ENCODE assay signal across 29 cellular contexts in the genomic region with DNA sequence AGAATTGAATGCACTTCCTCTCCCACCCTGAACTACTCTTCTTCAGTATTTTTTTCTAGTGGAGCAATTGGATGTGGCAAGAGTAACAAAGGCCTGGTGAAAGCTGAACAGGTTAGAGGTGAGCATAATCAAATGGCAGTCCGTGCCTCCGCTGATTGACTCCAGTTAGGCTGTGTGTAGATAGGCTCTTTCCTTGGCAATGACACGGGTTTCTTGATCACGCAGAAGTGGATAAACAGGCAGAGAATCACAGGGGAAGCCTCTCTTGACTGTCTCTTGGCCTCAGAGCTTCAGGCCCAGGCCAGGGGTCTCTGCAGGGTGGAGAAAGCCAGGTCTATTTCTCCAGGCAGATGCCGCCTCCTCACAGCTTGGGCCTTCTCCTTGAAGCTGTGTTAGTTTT. TPM values are rescaled to one million over a fixed set of nuclear protein-coding genes. Genes with fewer than 3 reads are reported as not detected.
DNase-seq lines count a peak whose midpoint lies in the region; TF ChIP-seq lines count a peak whose summit lies in the region.
"Had no signal": no experiment of that assay in that cellular context is flagged by ENCODE, and none has a peak within 500 bp of the region (broad histone marks: within the 10 kb centered on the region; RNA-seq: fewer than 3 reads in every experiment).

No MANE protein-coding gene starts in this region.

- H3K9me2 ChIP-seq in OCI-LY7 (ENCODE audit: insufficient read depth, low read length): no peaks in the 10 kb centered on the region

- no peaks in the 10 kb centered on the region for H3K79me2 ChIP-seq in OCI-LY7 (ENCODE audit: insufficient read depth, low read depth, low read length)
- H3K79me2 ChIP-seq: hepatocyte had no signal

- TF ChIP-seq CTCF in coronary artery (IDR thresholded peaks at IDR 0.05) (no peak), OCI-LY7 (conservative IDR thresholded peaks at IDR 0.05; ENCODE audit: low read length) (no peak)

- no peak overlapping the region for H2AFZ ChIP-seq in OCI-LY7 (ENCODE audit: low read length)
- H2AFZ ChIP-seq: hepatocyte had no signal

- CTCF ChIA-PET in OCI-LY7 (lab: Charles Lee; ENCODE audit: unreplicated experiment): no interaction called here

- POLR2A ChIA-PET in OCI-LY7 (lab: Charles Lee): no interaction called here

- peak; percentile 1 for DNase-seq in AG08396 (ENCODE audit: low spot score)
- DNase-seq in AG20443 (ENCODE audit: low spot score): peak; percentile 4
- peak; percentile 45 for DNase-seq in coronary artery (ENCODE audit: low spot score)
- peak; percentile 4 for DNase-seq in mucosa of gallbladder (ENCODE audit: low spot score)
- DNase-seq in NCI-H2227 (lab: John Stamatoyannopoulos, UW; ENCODE audit: unreplicated experiment): no peak
- DNase-seq in OCI-LY7 (ENCODE audit: low spot score): no peak
- no peak for DNase-seq in NCI-H187 (lab: John Stamatoyannopoulos, UW)
- DNase-seq: activated CD4-positive, alpha-beta T cell treated with anti-CD3 and anti-CD28 coated beads for 4 hours; activated naive CD4-positive, alpha-beta T cell treated with anti-CD3 and anti-CD28 coated beads for 36 hours; Calu3; DND-41; GF-D8; left cardiac atrium; MM.1S; NCI-H1436; NCI-H446 treated with DMSO at 0.1 percent for 48 hours; NCI-H82; pancreas; right cardiac atrium; RPMI8226; stimulated activated CD4-positive, alpha-beta T cell treated with anti-CD3 and anti-CD28 coated beads, Interleukin-2, amount 100 ng/mL, for 48 hours; T-helper 9 cell; transverse colon had no signal

- H3K4me1 ChIP-seq in OCI-LY7 (ENCODE audit: insufficient read depth, low read length, poor library complexity, severe bottlenecking): no peaks in the 10 kb centered on the region
- H3K4me1 ChIP-seq: gastroesophageal sphincter, pancreas, SJSA1, transverse colon had no signal

- no peak overlapping the region for H3K4me2 ChIP-seq in OCI-LY7 (ENCODE audit: low read length)
- H3K4me2 ChIP-seq: hepatocyte had no signal

- intact Hi-C loops in OCI-LY7 (cut with micrococcal nuclease; ENCODE audit: unreplicated experiment): no loop called here

- no peaks in the 10 kb centered on the region for H3K36me3 ChIP-seq in OCI-LY7 (ENCODE audit: insufficient read depth, low read length)
- H3K36me3 ChIP-seq: gastroesophageal sphincter, pancreas, SJSA1, transverse colon had no signal

- BruUV-seq in OCI-LY7 (replicated peaks; lab: Mats Ljungman, UMichigan): no TSS peak

- H3K27ac ChIP-seq in coronary artery (no peak overlapping the region), OCI-LY7 (ENCODE audit: low read depth, low read length, poor library complexity, severe bottlenecking) (no peak overlapping the region)
- H3K27ac ChIP-seq: C4-2B, gastroesophageal sphincter, hepatocyte, pancreas, SJSA1, transverse colon had no signal

- no peaks in the 10 kb centered on the region for H3K9me3 ChIP-seq in OCI-LY7 (ENCODE audit: low read length)
- H3K9me3 ChIP-seq: pancreas, transverse colon had no signal

- H3K4me3 ChIP-seq in coronary artery: no peak overlapping the region
- H3K4me3 ChIP-seq in OCI-LY7 (ENCODE audit: low read depth, low read length, poor library complexity, severe bottlenecking): no peak overlapping the region
- H3K4me3 ChIP-seq: gastroesophageal sphincter, hepatocyte, pancreas, SJSA1, transverse colon had no signal

- H4K20me1 ChIP-seq in OCI-LY7 (ENCODE audit: insufficient read depth, low read length): no peaks in the 10 kb centered on the region

RNA-seq across cellular contexts. Expression of a gene that starts 4.2 kb away (rescaled TPM):
- 0.49 TPM for total RNA-seq in mucosa of gallbladder
- not detected in 2 replicates for total RNA-seq in OCI-LY7 (2014; rRNA removed; shearing (Covaris generic))
- total RNA-seq in OCI-LY7 (2022): not detected in 2 replicates
- total RNA-seq: activated naive CD4-positive, alpha-beta T cell treated with anti-CD3 and anti-CD28 coated beads for 36 hours; Calu3; hepatocyte; HepG2; lung microvascular endothelial cell; SJSA1 had no signal

RNA-seq across cellular contexts. Expression of a gene that starts 18.8 kb away (rescaled TPM):
- total RNA-seq in mucosa of gallbladder (2.9 TPM), OCI-LY7 (2022) (not detected in 2 replicates)
- not detected in 2 replicates for total RNA-seq in OCI-LY7 (2014; rRNA removed; shearing (Covaris generic))
- total RNA-seq: activated naive CD4-positive, alpha-beta T cell treated with anti-CD3 and anti-CD28 coated beads for 36 hours; Calu3; HepG2; lung microvascular endothelial cell; SJSA1 had no signal

RNA-seq across cellular contexts. Expression of a gene that starts 40.2 kb away (rescaled TPM):
- total RNA-seq in mucosa of gallbladder: not detected
- not detected in 2 replicates for total RNA-seq in OCI-LY7 (2014; rRNA removed; shearing (Covaris generic))
- total RNA-seq in OCI-LY7 (2022): not detected in 2 replicates
- total RNA-seq: activated naive CD4-positive, alpha-beta T cell treated with anti-CD3 and anti-CD28 coated beads for 36 hours; Calu3; gastroesophageal sphincter; HepG2; left cardiac atrium; lung microvascular endothelial cell; pancreas; right cardiac atrium; SJSA1; transverse colon had no signal

Comparison
In these comparisons a context has a peak if more than half of its experiments do, and no peak if none do; other contexts are left out.
1. DNase-seq: peak in AG08396 (single experiment), AG20443 (single experiment), coronary artery (single experiment) and mucosa of gallbladder (single experiment); none in NCI-H2227 (single experiment), OCI-LY7 (single experiment) and NCI-H187 (0 of 2).